In the genomic region with DNA sequence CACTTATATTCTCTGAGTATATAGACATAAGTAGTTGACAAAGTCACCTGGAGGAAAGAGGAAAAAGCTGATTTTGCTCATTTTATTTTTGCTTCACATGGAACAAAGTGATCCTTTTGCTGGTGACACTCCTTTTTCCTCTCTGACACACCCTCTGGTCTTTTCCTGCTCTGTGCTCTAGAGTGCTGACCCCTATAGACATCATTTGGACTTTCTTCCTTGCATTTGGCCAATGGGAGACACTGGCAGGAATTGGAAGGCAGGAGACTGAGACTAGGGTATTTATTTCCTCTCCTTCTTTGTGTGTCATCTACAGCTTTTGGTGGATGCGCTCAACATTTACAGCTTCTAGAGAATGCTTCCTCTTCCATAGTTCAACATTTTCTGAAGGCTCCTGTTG, we compare ENCODE assay signal across 2 cellular contexts.
TF ChIP-seq lines count a peak whose summit lies in the region.

No MANE protein-coding gene starts in this region.

TF ChIP-seq in GM23338, 12 proteins besides CTCF, POLR2A, EP300 and RAD21 (continues in another document):
- TF ChIP-seq NANOG (IDR thresholded peaks at IDR 0.05; ENCODE audit: borderline replicate concordance), result no peak
- TF ChIP-seq STAT1 (IDR thresholded peaks at IDR 0.05; ENCODE audit: unreplicated experiment), result no peak
- TF ChIP-seq ETS1 (IDR thresholded peaks at IDR 0.05), result no peak
- TF ChIP-seq POLR2AphosphoS5 (IDR thresholded peaks at IDR 0.05; ENCODE audit: low read depth), result no peak
- TF ChIP-seq, protein P1, sequence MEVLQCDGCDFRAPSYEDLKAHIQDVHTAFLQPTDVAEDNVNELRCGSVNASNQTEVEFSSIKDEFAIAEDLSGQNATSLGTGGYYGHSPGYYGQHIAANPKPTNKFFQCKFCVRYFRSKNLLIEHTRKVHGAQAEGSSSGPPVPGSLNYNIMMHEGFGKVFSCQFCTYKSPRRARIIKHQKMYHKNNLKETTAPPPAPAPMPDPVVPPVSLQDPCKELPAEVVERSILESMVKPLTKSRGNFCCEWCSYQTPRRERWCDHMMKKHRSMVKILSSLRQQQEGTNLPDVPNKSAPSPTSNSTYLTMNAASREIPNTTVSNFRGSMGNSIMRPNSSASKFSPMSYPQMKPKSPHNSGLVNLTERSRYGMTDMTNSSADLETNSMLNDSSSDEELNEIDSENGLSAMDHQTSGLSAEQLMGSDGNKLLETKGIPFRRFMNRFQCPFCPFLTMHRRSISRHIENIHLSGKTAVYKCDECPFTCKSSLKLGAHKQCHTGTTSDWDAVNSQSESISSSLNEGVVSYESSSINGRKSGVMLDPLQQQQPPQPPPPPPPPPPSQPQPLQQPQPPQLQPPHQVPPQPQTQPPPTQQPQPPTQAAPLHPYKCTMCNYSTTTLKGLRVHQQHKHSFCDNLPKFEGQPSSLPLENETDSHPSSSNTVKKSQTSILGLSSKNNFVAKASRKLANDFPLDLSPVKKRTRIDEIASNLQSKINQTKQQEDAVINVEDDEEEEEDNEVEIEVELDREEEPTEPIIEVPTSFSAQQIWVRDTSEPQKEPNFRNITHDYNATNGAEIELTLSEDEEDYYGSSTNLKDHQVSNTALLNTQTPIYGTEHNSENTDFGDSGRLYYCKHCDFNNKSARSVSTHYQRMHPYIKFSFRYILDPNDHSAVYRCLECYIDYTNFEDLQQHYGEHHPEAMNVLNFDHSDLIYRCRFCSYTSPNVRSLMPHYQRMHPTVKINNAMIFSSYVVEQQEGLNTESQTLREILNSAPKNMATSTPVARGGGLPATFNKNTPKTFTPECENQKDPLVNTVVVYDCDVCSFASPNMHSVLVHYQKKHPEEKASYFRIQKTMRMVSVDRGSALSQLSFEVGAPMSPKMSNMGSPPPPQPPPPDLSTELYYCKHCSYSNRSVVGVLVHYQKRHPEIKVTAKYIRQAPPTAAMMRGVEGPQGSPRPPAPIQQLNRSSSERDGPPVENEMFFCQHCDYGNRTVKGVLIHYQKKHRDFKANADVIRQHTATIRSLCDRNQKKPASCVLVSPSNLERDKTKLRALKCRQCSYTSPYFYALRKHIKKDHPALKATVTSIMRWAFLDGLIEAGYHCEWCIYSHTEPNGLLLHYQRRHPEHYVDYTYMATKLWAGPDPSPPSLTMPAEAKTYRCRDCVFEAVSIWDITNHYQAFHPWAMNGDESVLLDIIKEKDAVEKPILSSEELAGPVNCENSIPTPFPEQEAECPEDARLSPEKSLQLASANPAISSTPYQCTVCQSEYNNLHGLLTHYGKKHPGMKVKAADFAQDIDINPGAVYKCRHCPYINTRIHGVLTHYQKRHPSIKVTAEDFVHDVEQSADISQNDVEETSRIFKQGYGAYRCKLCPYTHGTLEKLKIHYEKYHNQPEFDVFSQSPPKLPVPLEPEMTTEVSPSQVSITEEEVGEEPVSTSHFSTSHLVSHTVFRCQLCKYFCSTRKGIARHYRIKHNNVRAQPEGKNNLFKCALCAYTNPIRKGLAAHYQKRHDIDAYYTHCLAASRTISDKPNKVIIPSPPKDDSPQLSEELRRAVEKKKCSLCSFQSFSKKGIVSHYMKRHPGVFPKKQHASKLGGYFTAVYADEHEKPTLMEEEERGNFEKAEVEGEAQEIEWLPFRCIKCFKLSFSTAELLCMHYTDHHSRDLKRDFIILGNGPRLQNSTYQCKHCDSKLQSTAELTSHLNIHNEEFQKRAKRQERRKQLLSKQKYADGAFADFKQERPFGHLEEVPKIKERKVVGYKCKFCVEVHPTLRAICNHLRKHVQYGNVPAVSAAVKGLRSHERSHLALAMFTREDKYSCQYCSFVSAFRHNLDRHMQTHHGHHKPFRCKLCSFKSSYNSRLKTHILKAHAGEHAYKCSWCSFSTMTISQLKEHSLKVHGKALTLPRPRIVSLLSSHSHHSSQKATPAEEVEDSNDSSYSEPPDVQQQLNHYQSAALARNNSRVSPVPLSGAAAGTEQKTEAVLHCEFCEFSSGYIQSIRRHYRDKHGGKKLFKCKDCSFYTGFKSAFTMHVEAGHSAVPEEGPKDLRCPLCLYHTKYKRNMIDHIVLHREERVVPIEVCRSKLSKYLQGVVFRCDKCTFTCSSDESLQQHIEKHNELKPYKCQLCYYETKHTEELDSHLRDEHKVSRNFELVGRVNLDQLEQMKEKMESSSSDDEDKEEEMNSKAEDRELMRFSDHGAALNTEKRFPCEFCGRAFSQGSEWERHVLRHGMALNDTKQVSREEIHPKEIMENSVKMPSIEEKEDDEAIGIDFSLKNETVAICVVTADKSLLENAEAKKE (CRISPR knock-in tag; IDR thresholded peaks at IDR 0.05), result no peak
- no peak for TF ChIP-seq ZNF331 (CRISPR knock-in tag; IDR thresholded peaks at IDR 0.05; ENCODE audit: low read depth)
- TF ChIP-seq JUNB (IDR thresholded peaks at IDR 0.05; ENCODE audit: unreplicated experiment), result no peak
- TF ChIP-seq REST (IDR thresholded peaks at IDR 0.05; ENCODE audit: unreplicated experiment), result no peak
- no peak for TF ChIP-seq EZH2 (IDR thresholded peaks at IDR 0.05; ENCODE audit: low read depth, unreplicated experiment)
- no peak for TF ChIP-seq CREB1 (CRISPR knock-in tag; IDR thresholded peaks at IDR 0.05; ENCODE audit: low read depth)

TF ChIP-seq in WTC11, 78 proteins besides CTCF, POLR2A, EP300 and RAD21:
- TF ChIP-seq, protein P2, sequence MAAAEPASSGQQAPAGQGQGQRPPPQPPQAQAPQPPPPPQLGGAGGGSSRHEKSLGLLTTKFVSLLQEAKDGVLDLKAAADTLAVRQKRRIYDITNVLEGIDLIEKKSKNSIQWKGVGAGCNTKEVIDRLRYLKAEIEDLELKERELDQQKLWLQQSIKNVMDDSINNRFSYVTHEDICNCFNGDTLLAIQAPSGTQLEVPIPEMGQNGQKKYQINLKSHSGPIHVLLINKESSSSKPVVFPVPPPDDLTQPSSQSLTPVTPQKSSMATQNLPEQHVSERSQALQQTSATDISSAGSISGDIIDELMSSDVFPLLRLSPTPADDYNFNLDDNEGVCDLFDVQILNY (CRISPR knock-in tag; IDR thresholded peaks at IDR 0.05), result no peak
- TF ChIP-seq SP1 (CRISPR knock-in tag; conservative IDR thresholded peaks at IDR 0.05) (no peak), ZNF671 (CRISPR knock-in tag; IDR thresholded peaks at IDR 0.05) (no peak), SMAD4 (CRISPR knock-in tag; IDR thresholded peaks at IDR 0.05) (no peak), TCF7 (CRISPR knock-in tag; IDR thresholded peaks at IDR 0.05; ENCODE audit: low read depth) (no peak), GTF2I (CRISPR knock-in tag; conservative IDR thresholded peaks at IDR 0.05) (no peak), JUN (CRISPR knock-in tag; IDR thresholded peaks at IDR 0.05) (no peak), FOXJ3 (CRISPR knock-in tag; IDR thresholded peaks at IDR 0.05; ENCODE audit: borderline replicate concordance) (no peak), NFE2L1 (CRISPR knock-in tag; IDR thresholded peaks at IDR 0.05) (no peak), NR2C2 (CRISPR knock-in tag; IDR thresholded peaks at IDR 0.05) (no peak), HMGA2 (CRISPR knock-in tag; IDR thresholded peaks at IDR 0.05) (no peak), TEAD1 (CRISPR knock-in tag; IDR thresholded peaks at IDR 0.05) (no peak), SOX15 (CRISPR knock-in tag; IDR thresholded peaks at IDR 0.05) (no peak), NR1H2 (CRISPR knock-in tag; IDR thresholded peaks at IDR 0.05) (no peak), ZBTB21 (CRISPR knock-in tag; IDR thresholded peaks at IDR 0.05; ENCODE audit: borderline replicate concordance) (no peak), ZNF263 (CRISPR knock-in tag; IDR thresholded peaks at IDR 0.05; ENCODE audit: low read depth) (no peak)
- TF ChIP-seq, protein P3, sequence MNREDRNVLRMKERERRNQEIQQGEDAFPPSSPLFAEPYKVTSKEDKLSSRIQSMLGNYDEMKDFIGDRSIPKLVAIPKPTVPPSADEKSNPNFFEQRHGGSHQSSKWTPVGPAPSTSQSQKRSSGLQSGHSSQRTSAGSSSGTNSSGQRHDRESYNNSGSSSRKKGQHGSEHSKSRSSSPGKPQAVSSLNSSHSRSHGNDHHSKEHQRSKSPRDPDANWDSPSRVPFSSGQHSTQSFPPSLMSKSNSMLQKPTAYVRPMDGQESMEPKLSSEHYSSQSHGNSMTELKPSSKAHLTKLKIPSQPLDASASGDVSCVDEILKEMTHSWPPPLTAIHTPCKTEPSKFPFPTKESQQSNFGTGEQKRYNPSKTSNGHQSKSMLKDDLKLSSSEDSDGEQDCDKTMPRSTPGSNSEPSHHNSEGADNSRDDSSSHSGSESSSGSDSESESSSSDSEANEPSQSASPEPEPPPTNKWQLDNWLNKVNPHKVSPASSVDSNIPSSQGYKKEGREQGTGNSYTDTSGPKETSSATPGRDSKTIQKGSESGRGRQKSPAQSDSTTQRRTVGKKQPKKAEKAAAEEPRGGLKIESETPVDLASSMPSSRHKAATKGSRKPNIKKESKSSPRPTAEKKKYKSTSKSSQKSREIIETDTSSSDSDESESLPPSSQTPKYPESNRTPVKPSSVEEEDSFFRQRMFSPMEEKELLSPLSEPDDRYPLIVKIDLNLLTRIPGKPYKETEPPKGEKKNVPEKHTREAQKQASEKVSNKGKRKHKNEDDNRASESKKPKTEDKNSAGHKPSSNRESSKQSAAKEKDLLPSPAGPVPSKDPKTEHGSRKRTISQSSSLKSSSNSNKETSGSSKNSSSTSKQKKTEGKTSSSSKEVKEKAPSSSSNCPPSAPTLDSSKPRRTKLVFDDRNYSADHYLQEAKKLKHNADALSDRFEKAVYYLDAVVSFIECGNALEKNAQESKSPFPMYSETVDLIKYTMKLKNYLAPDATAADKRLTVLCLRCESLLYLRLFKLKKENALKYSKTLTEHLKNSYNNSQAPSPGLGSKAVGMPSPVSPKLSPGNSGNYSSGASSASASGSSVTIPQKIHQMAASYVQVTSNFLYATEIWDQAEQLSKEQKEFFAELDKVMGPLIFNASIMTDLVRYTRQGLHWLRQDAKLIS (CRISPR knock-in tag; IDR thresholded peaks at IDR 0.05; ENCODE audit: borderline replicate concordance), result no peak
- TF ChIP-seq, protein P4, sequence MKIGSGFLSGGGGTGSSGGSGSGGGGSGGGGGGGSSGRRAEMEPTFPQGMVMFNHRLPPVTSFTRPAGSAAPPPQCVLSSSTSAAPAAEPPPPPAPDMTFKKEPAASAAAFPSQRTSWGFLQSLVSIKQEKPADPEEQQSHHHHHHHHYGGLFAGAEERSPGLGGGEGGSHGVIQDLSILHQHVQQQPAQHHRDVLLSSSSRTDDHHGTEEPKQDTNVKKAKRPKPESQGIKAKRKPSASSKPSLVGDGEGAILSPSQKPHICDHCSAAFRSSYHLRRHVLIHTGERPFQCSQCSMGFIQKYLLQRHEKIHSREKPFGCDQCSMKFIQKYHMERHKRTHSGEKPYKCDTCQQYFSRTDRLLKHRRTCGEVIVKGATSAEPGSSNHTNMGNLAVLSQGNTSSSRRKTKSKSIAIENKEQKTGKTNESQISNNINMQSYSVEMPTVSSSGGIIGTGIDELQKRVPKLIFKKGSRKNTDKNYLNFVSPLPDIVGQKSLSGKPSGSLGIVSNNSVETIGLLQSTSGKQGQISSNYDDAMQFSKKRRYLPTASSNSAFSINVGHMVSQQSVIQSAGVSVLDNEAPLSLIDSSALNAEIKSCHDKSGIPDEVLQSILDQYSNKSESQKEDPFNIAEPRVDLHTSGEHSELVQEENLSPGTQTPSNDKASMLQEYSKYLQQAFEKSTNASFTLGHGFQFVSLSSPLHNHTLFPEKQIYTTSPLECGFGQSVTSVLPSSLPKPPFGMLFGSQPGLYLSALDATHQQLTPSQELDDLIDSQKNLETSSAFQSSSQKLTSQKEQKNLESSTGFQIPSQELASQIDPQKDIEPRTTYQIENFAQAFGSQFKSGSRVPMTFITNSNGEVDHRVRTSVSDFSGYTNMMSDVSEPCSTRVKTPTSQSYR (CRISPR knock-in tag; IDR thresholded peaks at IDR 0.05), result no peak
